ENCODE assay signal across 10 cellular contexts in genomic region chr2:45653125-45653524, GRCh38. TPM values are rescaled to one million over a fixed set of nuclear protein-coding genes. Genes with fewer than 3 reads are reported as not detected.
A peak's percentile ranks its signal among the peaks of the same experiment; 100 is the strongest.
DNase-seq lines count a peak whose midpoint lies in the region; ATAC-seq and TF ChIP-seq lines count a peak whose summit lies in the region.
"Had no signal": no experiment of that assay in that cellular context is flagged by ENCODE, and none has a peak within 500 bp of the region (broad histone marks: within the 10 kb centered on the region; RNA-seq: fewer than 3 reads in every experiment).

No MANE protein-coding gene starts in this region.

- POLR2A ChIA-PET in CD8-positive, alpha-beta T cell (lab: Charles Lee): interaction anchor here (0.7 to 0.8 kb wide), 2 partner anchors 11 to 969 kb away, joined by 3 to 4 read pairs; no protein-coding TSS in a partner anchor
- POLR2A ChIA-PET in PC-3 (lab: Charles Lee; ENCODE audit: unreplicated experiment): no interaction called here

- CTCF ChIA-PET in CD8-positive, alpha-beta T cell (lab: Charles Lee): interaction anchor here (0.6 to 1.6 kb wide), 3 partner anchors 9 to 838 kb away, joined by 3 to 5 read pairs (median 3); partner anchors contain the start of gene SRBD1
- CTCF ChIA-PET in PC-3 (lab: Charles Lee): no interaction called here

- BruUV-seq in PC-3 (replicated peaks; lab: Mats Ljungman, UMichigan): no TSS peak

- H3K36me3 ChIP-seq in CD8-positive, alpha-beta T cell (ENCODE audit: insufficient read depth, low read length): no peaks in the 10 kb centered on the region
- H3K36me3 ChIP-seq in PC-3 (ENCODE audit: low read depth, low read length): no peaks in the 10 kb centered on the region

- intact Hi-C loops in CD8-positive, alpha-beta T cell (cut with DNase I, micrococcal nuclease): loop anchor here (5.0 to 10.0 kb wide), 4 partner anchors 644 to 1658 kb away; partner anchors contain the start of genes CAMKMT (in 1 of the 2), EPAS1 (in 1 of the 2), LRPPRC (in 1 of the 2) and MCFD2 (in 1 of the 2)
- intact Hi-C loops in PC-3 (cut with micrococcal nuclease): loop anchor here (5.0 kb wide), 1 partner anchor 34 kb away; no protein-coding TSS in a partner anchor

- no peaks in the 10 kb centered on the region for H4K20me1 ChIP-seq in PC-3 (ENCODE audit: low read length)

- H3K4me1 Mint-ChIP-seq in CD8-positive, alpha-beta T cell (ENCODE audit: low read depth): peaks cover 36% of the 10 kb centered on the region
- H3K4me1 Mint-ChIP-seq in endothelial cell (ENCODE audit: unreplicated experiment) (peaks cover 23% of the 10 kb centered on the region), progenitor cell of endocrine pancreas (ENCODE audit: low read depth) (peaks cover 14% of the 10 kb centered on the region)

- peak overlapping the region; percentile 83 for H3K4me3 Mint-ChIP-seq in CD8-positive, alpha-beta T cell
- peak overlapping the region; percentile 91 for H3K4me3 Mint-ChIP-seq in endothelial cell (ENCODE audit: unreplicated experiment)
- peak overlapping the region; percentile 77 for H3K4me3 Mint-ChIP-seq in progenitor cell of endocrine pancreas (ENCODE audit: low read depth)

- no peak overlapping the region for H2AFZ ChIP-seq in PC-3 (ENCODE audit: low read length)

- H3K27me3 Mint-ChIP-seq in CD8-positive, alpha-beta T cell (ENCODE audit: low read depth): no peaks in the 10 kb centered on the region
- H3K27me3 Mint-ChIP-seq in endothelial cell (ENCODE audit: unreplicated experiment): peaks cover 9% of the 10 kb centered on the region
- peaks cover 64% of the 10 kb centered on the region for H3K27me3 Mint-ChIP-seq in progenitor cell of endocrine pancreas

- H3K4me2 ChIP-seq in PC-3 (ENCODE audit: low read length): peak overlapping the region; percentile 98

- H3F3A ChIP-seq in PC-3 (ENCODE audit: low read length, unreplicated experiment): no peaks in the 10 kb centered on the region

- H3K9me2 ChIP-seq in PC-3 (replicated peaks; ENCODE audit: low read length): no peaks in the 10 kb centered on the region

- no peak for TF ChIP-seq CTCF in CD8-positive, alpha-beta T cell (IDR thresholded peaks at IDR 0.05)
- TF ChIP-seq CTCF in PC-3 (conservative IDR thresholded peaks at IDR 0.05; ENCODE audit: low read depth, low read length): no peak
- no peak for TF ChIP-seq CTCF in endothelial cell (IDR thresholded peaks at IDR 0.05; ENCODE audit: unreplicated experiment)
- TF ChIP-seq CTCF in progenitor cell of endocrine pancreas (IDR thresholded peaks at IDR 0.05; ENCODE audit: unreplicated experiment): no peak

- H3K27ac ChIP-seq in CD8-positive, alpha-beta T cell (ENCODE audit: low read depth, low read length): no peak overlapping the region
- no peak overlapping the region for H3K27ac ChIP-seq in PC-3 (ENCODE audit: low read length)

- no peak overlapping the region for H3K9ac ChIP-seq in PC-3 (ENCODE audit: low read length)

- peaks cover 15% of the 10 kb centered on the region for H3K4me1 ChIP-seq in CD8-positive, alpha-beta T cell (ENCODE audit: insufficient read depth, low read length)
- H3K4me1 ChIP-seq in PC-3 (ENCODE audit: insufficient read depth, low read length): peaks cover 18% of the 10 kb centered on the region

- no peak overlapping the region for H3K27ac Mint-ChIP-seq in CD8-positive, alpha-beta T cell
- H3K27ac Mint-ChIP-seq in endothelial cell (ENCODE audit: unreplicated experiment) (no peak overlapping the region), progenitor cell of endocrine pancreas (no peak overlapping the region)

- no peak for ATAC-seq in CD8-positive, alpha-beta T cell
- ATAC-seq in PC-3 (no peak), GM18873 (IDR thresholded peaks at IDR 0.05; ENCODE audit: low FRiP score, unreplicated experiment) (no peak), HG03095 (IDR thresholded peaks at IDR 0.05; ENCODE audit: unreplicated experiment) (no peak)

- DNase-seq in CD8-positive, alpha-beta T cell: no peak
- DNase-seq in PC-3: no peak
- no peak for DNase-seq in endothelial cell (ENCODE audit: low spot score)
- DNase-seq in progenitor cell of endocrine pancreas (ENCODE audit: low spot score, unreplicated experiment): no peak
- DNase-seq in NCI-H345 (lab: John Stamatoyannopoulos, UW): no peak
- DNase-seq in NCI-H446 (lab: John Stamatoyannopoulos, UW): no peak
- DNase-seq: activated gamma-delta T cell; stimulated activated CD4-positive, alpha-beta T cell treated with anti-CD3 and anti-CD28 coated beads, Interleukin-2, amount 100 ng/mL, for 48 hours had no signal

- peaks cover 9% of the 10 kb centered on the region for H3K36me3 Mint-ChIP-seq in CD8-positive, alpha-beta T cell
- H3K36me3 Mint-ChIP-seq in endothelial cell (ENCODE audit: low read depth, unreplicated experiment): peaks cover 6% of the 10 kb centered on the region
- no peaks in the 10 kb centered on the region for H3K36me3 Mint-ChIP-seq in progenitor cell of endocrine pancreas (ENCODE audit: insufficient read depth)

- no peaks in the 10 kb centered on the region for H3K9me3 Mint-ChIP-seq in CD8-positive, alpha-beta T cell
- H3K9me3 Mint-ChIP-seq in endothelial cell (ENCODE audit: unreplicated experiment) (no peaks in the 10 kb centered on the region), progenitor cell of endocrine pancreas (ENCODE audit: low read depth) (no peaks in the 10 kb centered on the region)

- H3K79me2 ChIP-seq in PC-3 (ENCODE audit: low read length): peaks cover 46% of the 10 kb centered on the region

- no peaks in the 10 kb centered on the region for H3K27me3 ChIP-seq in CD8-positive, alpha-beta T cell (ENCODE audit: insufficient read depth, low read length)
- H3K27me3 ChIP-seq in PC-3 (ENCODE audit: low read length): no peaks in the 10 kb centered on the region

- no peaks in the 10 kb centered on the region for H3K9me3 ChIP-seq in CD8-positive, alpha-beta T cell (ENCODE audit: low read length)
- H3K9me3 ChIP-seq in PC-3 (ENCODE audit: low read length): no peaks in the 10 kb centered on the region

- no peak overlapping the region for H3K4me3 ChIP-seq in CD8-positive, alpha-beta T cell (ENCODE audit: low read depth, low read length)
- peak overlapping the region; percentile 100 for H3K4me3 ChIP-seq in PC-3 (ENCODE audit: low read length)

RNA-seq across cellular contexts. Expression of gene PRKCE, which starts 1.6 kb away (rescaled TPM):
- total RNA-seq in CD8-positive, alpha-beta T cell: 10 to 100 TPM; 21.0 to 26.7 TPM
- total RNA-seq in PC-3 (2014; rRNA removed) (4.4 and 7.0 TPM in 2 replicates), endothelial cell (ENCODE audit: unreplicated experiment) (24.2 TPM), progenitor cell of endocrine pancreas (3.9 and 4.2 TPM in 2 replicates)

RNA-seq across cellular contexts. Expression of gene SRBD1, which starts 42.1 kb away (rescaled TPM):
- total RNA-seq in CD8-positive, alpha-beta T cell: 10 to 100 TPM; 11.1 to 11.6 TPM
- total RNA-seq in PC-3 (2014; rRNA removed): 19.8 and 20.8 TPM in 2 replicates
- total RNA-seq in endothelial cell (ENCODE audit: unreplicated experiment): 18.2 TPM
- 13.8 and 17.0 TPM in 2 replicates for total RNA-seq in progenitor cell of endocrine pancreas
